In genomic region chr14:97388408-97388807, GRCh38 we compare ENCODE assay signal across 35 cellular contexts.
"Had no signal": no experiment of that assay in that cellular context is flagged by ENCODE, and none has a peak within 500 bp of the region (broad histone marks: within the 10 kb centered on the region; RNA-seq: fewer than 3 reads in every experiment).

No MANE protein-coding gene starts in this region.

- H3K27me3 ChIP-seq: brain microvascular endothelial cell, MG63, Peyer's patch, SJSA1 had no signal

- H3K4me3 Mint-ChIP-seq: activated B cell treated with CpG ODN at 0.5 μM for 24 hours; activated CD4-positive, alpha-beta memory T cell treated with anti-CD3 and anti-CD28 coated beads for 36 hours; activated naive CD8-positive, alpha-beta T cell treated with anti-CD3 and anti-CD28 coated beads for 36 hours; T-helper 1 cell treated with Interleukin-12 subunit alpha and Interleukin-12 subunit beta and Interleukin-4 antibody, amounts not matched to agents 30 μg/mL and 1 μg/mL, for 36 hours; T-helper 2 cell treated with Interferon-gamma antibody and Interleukin-4, amounts not matched to agents 5 μg/mL and 100 μg/mL, for 36 hours had no signal

- H3K9me3 ChIP-seq: MG63, Peyer's patch, SJSA1, SK-N-SH had no signal

- FAIRE-seq: TTC549 had no signal

- H3K27ac Mint-ChIP-seq: activated B cell treated with CpG ODN at 0.5 μM for 24 hours; activated CD4-positive, alpha-beta memory T cell treated with anti-CD3 and anti-CD28 coated beads for 36 hours; activated naive CD8-positive, alpha-beta T cell treated with anti-CD3 and anti-CD28 coated beads for 36 hours; activated T-helper 17 cell treated with anti-CD3 and anti-CD28 coated beads, Interleukin-2, amount 50 U/mL, for 72 hours; T-helper 1 cell treated with Interleukin-12 subunit alpha and Interleukin-12 subunit beta and Interleukin-4 antibody, amounts not matched to agents 30 μg/mL and 1 μg/mL, for 36 hours; T-helper 2 cell treated with Interferon-gamma antibody and Interleukin-4, amounts not matched to agents 5 μg/mL and 100 μg/mL, for 36 hours had no signal

- H3K4me1 ChIP-seq: Peyer's patch, SJSA1 had no signal

- H3K4me2 ChIP-seq: SK-N-SH had no signal

- ATAC-seq: activated T-helper 17 cell treated with anti-CD3 and anti-CD28 coated beads, Interleukin-2, amount 50 U/mL, for 72 hours; PC-3 had no signal

- H3K27ac ChIP-seq: brain microvascular endothelial cell, Peyer's patch, SJSA1 had no signal

- DNase-seq: activated B cell treated with CpG ODN at 0.5 μM for 24 hours; activated CD4-positive, alpha-beta memory T cell treated with anti-CD3 and anti-CD28 coated beads for 36 hours; activated CD4-positive, alpha-beta T cell treated with anti-CD3 and anti-CD28 coated beads for 4 hours; activated CD4-positive, alpha-beta T cell treated with anti-CD3 and anti-CD28 coated beads, Interleukin-2, amount 50 U/mL, for 1 hour; activated CD4-positive, CD25-positive, alpha-beta regulatory T cell treated with anti-CD3 and anti-CD28 coated beads, Interleukin-2, amount 50 U/mL, for 72 hours; activated CD8-positive, alpha-beta memory T cell treated with anti-CD3 and anti-CD28 coated beads, Interleukin-2, amount 50 U/mL, for 4 hours; activated effector memory CD4-positive, alpha-beta T cell treated with anti-CD3 and anti-CD28 coated beads, Interleukin-2, amount 50 U/mL, for 16 hours; activated naive CD4-positive, alpha-beta T cell; activated naive CD4-positive, alpha-beta T cell treated with anti-CD3 and anti-CD28 coated beads, Interleukin-2, amount 50 U/mL, for 16 hours; activated naive CD8-positive, alpha-beta T cell treated with anti-CD3 and anti-CD28 coated beads for 36 hours; activated T-cell treated with anti-CD3 and anti-CD28 coated beads for 4 hours; activated T-cell treated with anti-CD3 and anti-CD28 coated beads, Interleukin-2, amount 50 U/mL, for 48 hours; amniotic stem cell; aorta; brain microvascular endothelial cell; central memory CD4-positive, alpha-beta T cell; Kasumi-1; MG63; NCI-H1048; NCI-H1105 treated with DMSO at 0.1 percent for 48 hours; NCI-H1436 treated with DMSO at 0.1 percent for 48 hours; NCI-H1694 treated with DMSO at 0.1 percent for 48 hours; NCI-H2029; NCI-H345; NCI-H524 treated with DMSO at 0.1 percent for 48 hours; PC-3; Peyer's patch; RPMI8226; SHP77 treated with DMSO at 0.1 percent for 48 hours; SK-N-SH had no signal

- H3K4me3 ChIP-seq: MG63, Peyer's patch, SJSA1 had no signal

- H3K36me3 ChIP-seq: brain microvascular endothelial cell, MG63, Peyer's patch, SJSA1 had no signal

- H3K9ac ChIP-seq: SK-N-SH had no signal

- H3K4me1 Mint-ChIP-seq: activated B cell treated with CpG ODN at 0.5 μM for 24 hours had no signal

- H3K9me3 Mint-ChIP-seq: activated B cell treated with CpG ODN at 0.5 μM for 24 hours; activated CD4-positive, alpha-beta memory T cell treated with anti-CD3 and anti-CD28 coated beads for 36 hours; activated naive CD8-positive, alpha-beta T cell treated with anti-CD3 and anti-CD28 coated beads for 36 hours; T-helper 1 cell treated with Interleukin-12 subunit alpha and Interleukin-12 subunit beta and Interleukin-4 antibody, amounts not matched to agents 30 μg/mL and 1 μg/mL, for 36 hours; T-helper 2 cell treated with Interferon-gamma antibody and Interleukin-4, amounts not matched to agents 5 μg/mL and 100 μg/mL, for 36 hours had no signal

- H3K36me3 Mint-ChIP-seq: activated CD4-positive, alpha-beta memory T cell treated with anti-CD3 and anti-CD28 coated beads for 36 hours; activated naive CD8-positive, alpha-beta T cell treated with anti-CD3 and anti-CD28 coated beads for 36 hours had no signal

- H3K27me3 Mint-ChIP-seq: activated B cell treated with CpG ODN at 0.5 μM for 24 hours; activated CD4-positive, alpha-beta memory T cell treated with anti-CD3 and anti-CD28 coated beads for 36 hours; activated naive CD8-positive, alpha-beta T cell treated with anti-CD3 and anti-CD28 coated beads for 36 hours had no signal
